ENCODE assay signal across 18 cellular contexts in the genomic region with DNA sequence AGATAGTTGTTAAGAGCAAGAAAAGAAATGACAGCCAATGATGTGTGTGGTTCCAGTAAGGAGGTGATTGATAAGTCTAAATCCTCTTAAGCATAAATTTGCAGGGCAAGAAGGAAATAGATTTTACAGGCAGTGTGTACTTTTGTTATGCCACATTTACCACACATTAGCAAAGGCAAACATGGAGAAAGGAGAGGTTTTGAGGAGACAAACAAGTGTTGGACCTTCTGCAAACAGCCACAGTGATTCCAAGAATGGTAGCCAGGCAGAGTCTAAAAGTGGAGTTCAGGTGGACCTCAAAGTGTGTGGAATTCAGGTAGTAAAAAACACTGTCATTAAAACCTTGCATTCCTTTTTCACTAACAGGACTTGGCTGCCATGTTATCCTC.
DNase-seq lines count a peak whose midpoint lies in the region; TF ChIP-seq lines count a peak whose summit lies in the region.
"Had no signal": no experiment of that assay in that cellular context is flagged by ENCODE, and none has a peak within 500 bp of the region (broad histone marks: within the 10 kb centered on the region; RNA-seq: fewer than 3 reads in every experiment).

No MANE protein-coding gene starts in this region.

- no peak overlapping the region for H3K9ac ChIP-seq in endocrine pancreas (ENCODE audit: control insufficient read depth, insufficient read depth, low read length)

- no peak for TF ChIP-seq CTCF in RWPE1 (conservative IDR thresholded peaks at IDR 0.05; ENCODE audit: low read depth)

- H3K4me1 ChIP-seq in endocrine pancreas (ENCODE audit: control insufficient read depth, insufficient read depth, low read length) = peaks cover 39% of the 10 kb centered on the region
- H3K4me1 ChIP-seq: foreskin keratinocyte had no signal

- no peaks in the 10 kb centered on the region for H3K36me3 ChIP-seq in endocrine pancreas (ENCODE audit: control insufficient read depth, insufficient read depth, low read length)

- no peaks in the 10 kb centered on the region for H3K27me3 ChIP-seq in endocrine pancreas (ENCODE audit: control insufficient read depth, insufficient read depth, low read length)
- H3K27me3 ChIP-seq: foreskin keratinocyte had no signal

- CTCF ChIA-PET in RWPE1 (lab: Yijun Ruan, JAX) = interaction anchor here (0.6 kb wide), 2 partner anchors 210 to 1194 kb away, joined by 3 to 4 read pairs; no protein-coding TSS in a partner anchor

- DNase-seq in COLO668 (lab: John Stamatoyannopoulos, UW; ENCODE audit: unreplicated experiment) (peak; percentile 6), DMS79 (lab: John Stamatoyannopoulos, UW) (peak; percentile 91), NCI-H2081 treated with DMSO at 0.1 percent for 48 hours (lab: John Stamatoyannopoulos, UW) (peak; percentile 75), NAMALWA (ENCODE audit: low spot score) (no peak), NOMO-1 treated with DMSO at 0.1 percent for 48 hours (lab: John Stamatoyannopoulos, UW; ENCODE audit: unreplicated experiment) (no peak), RWPE1 (ENCODE audit: low spot score) (no peak)
- DNase-seq: activated CD4-positive, alpha-beta T cell treated with anti-CD3 and anti-CD28 coated beads, Interleukin-2, amount 50 U/mL, for 1 hour; activated CD8-positive, alpha-beta memory T cell treated with anti-CD3 and anti-CD28 coated beads, Interleukin-2, amount 10 ng/mL, durations not matched to agents 7 days and 5 days; activated naive CD4-positive, alpha-beta T cell treated with anti-CD3 and anti-CD28 coated beads for 36 hours; amniotic stem cell; C1 segment of cervical spinal cord; Calu3; effector memory CD8-positive, alpha-beta T cell; foreskin keratinocyte; IMR-90; NCI-H1436 treated with DMSO at 0.1 percent for 48 hours; nucleus accumbens had no signal

- no peaks in the 10 kb centered on the region for H3K9me3 ChIP-seq in endocrine pancreas (ENCODE audit: control insufficient read depth, low read length)

- no peak overlapping the region for H3K27ac ChIP-seq in RWPE1
- H3K27ac ChIP-seq: foreskin keratinocyte had no signal

- POLR2A ChIA-PET in RWPE1 (lab: Yijun Ruan, JAX; ENCODE audit: low non-redundant PET) = no interaction called here

- peak overlapping the region; percentile 42 for H3K4me3 ChIP-seq in endocrine pancreas (ENCODE audit: control insufficient read depth, insufficient read depth, low read length)

Comparison
In these comparisons a context has a peak if more than half of its experiments do, and no peak if none do; other contexts are left out.
1. DNase-seq: peak in COLO668 (single experiment), DMS79 (single experiment) and NCI-H2081 treated with DMSO at 0.1 percent for 48 hours (single experiment); none in NAMALWA (single experiment), NOMO-1 treated with DMSO at 0.1 percent for 48 hours (single experiment) and RWPE1 (single experiment).